Comparison of ENCODE assay signal across 32 cellular contexts in the genomic region with DNA sequence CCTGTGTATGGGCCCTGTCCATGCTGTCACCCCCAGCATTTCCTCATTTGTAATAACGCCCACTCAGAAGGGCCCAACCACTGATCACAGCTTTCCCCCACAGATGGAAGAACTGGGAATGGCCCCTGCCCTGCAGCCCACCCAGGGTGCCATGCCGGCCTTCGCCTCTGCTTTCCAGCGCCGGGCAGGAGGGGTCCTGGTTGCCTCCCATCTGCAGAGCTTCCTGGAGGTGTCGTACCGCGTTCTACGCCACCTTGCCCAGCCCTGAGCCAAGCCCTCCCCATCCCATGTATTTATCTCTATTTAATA. TPM values are rescaled to one million over a fixed set of nuclear protein-coding genes. Genes with fewer than 3 reads are reported as not detected.
DNase-seq lines count a peak whose midpoint lies in the region; ATAC-seq and TF ChIP-seq lines count a peak whose summit lies in the region.
"Had no signal": no experiment of that assay in that cellular context is flagged by ENCODE, and none has a peak within 500 bp of the region (broad histone marks: within the 10 kb centered on the region; RNA-seq: fewer than 3 reads in every experiment).

No MANE protein-coding gene starts in this region.

- BruUV-seq in Caco-2 (replicated peaks; lab: Mats Ljungman, UMichigan), result no TSS peak

- H3K36me3 Mint-ChIP-seq in Caco-2 (ENCODE audit: insufficient read depth, unreplicated experiment) (peaks cover 27% of the 10 kb centered on the region), nephron (ENCODE audit: low read depth) (peaks cover 20% of the 10 kb centered on the region)
- H3K36me3 Mint-ChIP-seq in stimulated activated memory B cell treated with anti-CD40 and anti-IgM and Interleukin-4, amounts not matched to agents 10 μg/mL and 1 μg/mL and 100 μg/mL, for 72 hours, result peaks cover 34% of the 10 kb centered on the region

- H3K27me3 Mint-ChIP-seq in Caco-2 (ENCODE audit: insufficient read depth, unreplicated experiment) (no peaks in the 10 kb centered on the region), nephron (ENCODE audit: low read depth) (peaks cover 13% of the 10 kb centered on the region)
- H3K27me3 Mint-ChIP-seq in stimulated activated memory B cell treated with anti-CD40 and anti-IgM and Interleukin-4, amounts not matched to agents 10 μg/mL and 1 μg/mL and 100 μg/mL, for 72 hours, result peaks cover 11% of the 10 kb centered on the region

- no peak for TF ChIP-seq POLR2A in stomach (IDR thresholded peaks at IDR 0.05)

- CTCF ChIA-PET in Caco-2 (lab: Charles Lee) (interaction anchor here (1.8 kb wide), 1 partner anchor 11 kb away, joined by 9 read pairs; no protein-coding TSS in a partner anchor), RWPE1 (lab: Yijun Ruan, JAX) (interaction anchor here (4.1 kb wide), 1 partner anchor 10 kb away, joined by 57 read pairs; no protein-coding TSS in a partner anchor)

- no peak for TF ChIP-seq EP300 in stomach (IDR thresholded peaks at IDR 0.05)

- H3K9me3 Mint-ChIP-seq in Caco-2 (ENCODE audit: unreplicated experiment), result no peaks in the 10 kb centered on the region
- H3K9me3 Mint-ChIP-seq in nephron, result no peaks in the 10 kb centered on the region
- H3K9me3 Mint-ChIP-seq in stimulated activated memory B cell treated with anti-CD40 and anti-IgM and Interleukin-4, amounts not matched to agents 10 μg/mL and 1 μg/mL and 100 μg/mL, for 72 hours, result no peaks in the 10 kb centered on the region
- H3K9me3 Mint-ChIP-seq: activated B cell treated with CpG ODN at 0.5 μM for 24 hours; activated naive CD8-positive, alpha-beta T cell treated with anti-CD3 and anti-CD28 coated beads, Interleukin-2, amount 10 ng/mL, durations not matched to agents 7 days and 5 days; activated T-cell treated with anti-CD3 and anti-CD28 coated beads, Interleukin-2, amount 50 U/mL, for 24 hours; CD8-positive, alpha-beta memory T cell; neural crest cell had no signal

- peak overlapping the region; percentile 22 for H3K27ac Mint-ChIP-seq in Caco-2 (ENCODE audit: unreplicated experiment)
- peak overlapping the region in 2 of 3 experiments; percentile 55 to 92 for H3K27ac Mint-ChIP-seq in nephron
- H3K27ac Mint-ChIP-seq in stimulated activated memory B cell treated with anti-CD40 and anti-IgM and Interleukin-4, amounts not matched to agents 10 μg/mL and 1 μg/mL and 100 μg/mL, for 72 hours, result no peak overlapping the region
- H3K27ac Mint-ChIP-seq: activated B cell treated with CpG ODN at 0.5 μM for 24 hours; activated naive CD8-positive, alpha-beta T cell treated with anti-CD3 and anti-CD28 coated beads, Interleukin-2, amount 10 ng/mL, durations not matched to agents 7 days and 5 days; activated T-cell treated with anti-CD3 and anti-CD28 coated beads, Interleukin-2, amount 50 U/mL, for 24 hours; B cell had no signal

- H3K4me3 Mint-ChIP-seq in Caco-2 (ENCODE audit: unreplicated experiment) (no peak overlapping the region), nephron (peak overlapping the region in 1 of 3 experiments; percentile 29)
- H3K4me3 Mint-ChIP-seq in stimulated activated memory B cell treated with anti-CD40 and anti-IgM and Interleukin-4, amounts not matched to agents 10 μg/mL and 1 μg/mL and 100 μg/mL, for 72 hours, result no peak overlapping the region
- H3K4me3 Mint-ChIP-seq: activated B cell treated with CpG ODN at 0.5 μM for 24 hours; activated naive CD8-positive, alpha-beta T cell treated with anti-CD3 and anti-CD28 coated beads, Interleukin-2, amount 10 ng/mL, durations not matched to agents 7 days and 5 days; activated T-cell treated with anti-CD3 and anti-CD28 coated beads, Interleukin-2, amount 50 U/mL, for 24 hours; B cell; neural crest cell had no signal

- H3K4me3 ChIP-seq in Caco-2 (ENCODE audit: low read depth, low read length), result no peak overlapping the region
- H3K4me3 ChIP-seq in stomach, result peak overlapping the region in 1 of 4 donors; percentile 11
- H3K4me3 ChIP-seq: ascending aorta, cardiac muscle cell, colonic mucosa, right lobe of liver had no signal

- H3K27ac ChIP-seq in RWPE1 (peak overlapping the region; percentile 99), stomach (peak overlapping the region in 3 of 5 donors; percentile 62 to 77 (median 69))
- H3K27ac ChIP-seq: ascending aorta, cardiac muscle cell, colonic mucosa had no signal

- peaks cover 19% of the 10 kb centered on the region for H3K4me1 ChIP-seq in Caco-2
- H3K4me1 ChIP-seq in stomach, result peaks cover 52 to 79% (median 59%) of the 10 kb centered on the region in 4 donors
- H3K4me1 ChIP-seq: right lobe of liver had no signal

- H3K27me3 ChIP-seq in Caco-2 (replicated peaks; ENCODE audit: control insufficient read depth, insufficient read depth, low read length) (no peaks in the 10 kb centered on the region), stomach (no peaks in the 10 kb centered on the region)
- H3K27me3 ChIP-seq: ascending aorta, cardiac muscle cell, colonic mucosa, right lobe of liver had no signal

- DNase-seq in Caco-2 (no peak), RWPE1 (ENCODE audit: low spot score) (no peak), stomach (no peak), NCI-H524 treated with DMSO at 0.1 percent for 48 hours (lab: John Stamatoyannopoulos, UW) (no peak), NCI-H2196 treated with DMSO at 0.1 percent for 48 hours (lab: John Stamatoyannopoulos, UW; ENCODE audit: unreplicated experiment) (no peak)
- DNase-seq: ACHN; activated B cell treated with CpG ODN at 0.5 μM for 24 hours; activated CD4-positive, alpha-beta T cell treated with anti-CD3 and anti-CD28 coated beads, Interleukin-2, amount 50 U/mL, for 1 hour; activated gamma-delta T cell; activated naive CD8-positive, alpha-beta T cell treated with anti-CD3 and anti-CD28 coated beads, Interleukin-2, amount 10 ng/mL, durations not matched to agents 7 days and 5 days; activated T-cell treated with anti-CD3 and anti-CD28 coated beads, Interleukin-2, amount 50 U/mL, for 24 hours; CD8-positive, alpha-beta memory T cell; colonic mucosa; DMS153; effector CD4-positive, alpha-beta T cell; HCEC 1CT; mesendoderm; NCI-H1417 treated with DMSO at 0.1 percent for 48 hours; NCI-H2029 treated with DMSO at 0.1 percent for 48 hours; NCI-H69; right lobe of liver; stimulated activated CD4-positive, alpha-beta T cell treated with anti-CD3 and anti-CD28 coated beads, Interleukin-4, amount 100 ng/mL, for 24 hours had no signal

- TF ChIP-seq CTCF in Caco-2 (IDR thresholded peaks at IDR 0.05; ENCODE audit: insufficient read depth in 1 of 2, low read depth in 1 of 2, low read length in 1 of 2, severe bottlenecking in 1 of 2, unreplicated experiment in 1 of 2) (no peak), RWPE1 (conservative IDR thresholded peaks at IDR 0.05; ENCODE audit: low read depth) (no peak), nephron (IDR thresholded peaks at IDR 0.05; ENCODE audit: unreplicated experiment in 3 of 3) (no peak), stomach (IDR thresholded peaks at IDR 0.05) (no peak)

- no peaks in the 10 kb centered on the region; the same call in none of the 2 replicates for H3K36me3 ChIP-seq in Caco-2 (ENCODE audit: control insufficient read depth, insufficient read depth, low read length)
- H3K36me3 ChIP-seq in stomach, result peaks cover 16 to 30% (median 24%) of the 10 kb centered on the region in 4 donors
- H3K36me3 ChIP-seq: colonic mucosa had no signal

- intact Hi-C loops in Caco-2 (cut with micrococcal nuclease; ENCODE audit: unreplicated experiment) (no loop called here), stomach (cut with DNase I; ENCODE audit: low total_unique reads) (loop anchor here (10.0 kb wide), 1 partner anchor 148 kb away; no protein-coding TSS in a partner anchor)

- H3K9me3 ChIP-seq in Caco-2 (no peaks in the 10 kb centered on the region), stomach (no peaks in the 10 kb centered on the region)
- H3K9me3 ChIP-seq: ascending aorta, colonic mucosa, right lobe of liver had no signal

- 80 to 91% (median 86%) methylated on average over 8 to 9 of the region's 9 CpGs for WGBS in stomach, 5 donors

- ATAC-seq in stimulated activated memory B cell treated with anti-CD40 and anti-IgM and Interleukin-4, amounts not matched to agents 10 μg/mL and 1 μg/mL and 100 μg/mL, for 72 hours, result no peak
- ATAC-seq: Panc1, right lobe of liver had no signal

- POLR2A ChIA-PET in Caco-2 (lab: Charles Lee) (no interaction called here), RWPE1 (lab: Yijun Ruan, JAX; ENCODE audit: low non-redundant PET) (no interaction called here)

- H3K4me1 Mint-ChIP-seq in Caco-2 (ENCODE audit: low read depth, unreplicated experiment) (no peaks in the 10 kb centered on the region), nephron (peaks cover 57% of the 10 kb centered on the region)
- peaks cover 8% of the 10 kb centered on the region for H3K4me1 Mint-ChIP-seq in stimulated activated memory B cell treated with anti-CD40 and anti-IgM and Interleukin-4, amounts not matched to agents 10 μg/mL and 1 μg/mL and 100 μg/mL, for 72 hours
- H3K4me1 Mint-ChIP-seq: B cell had no signal

RNA-seq across cellular contexts. Expression of gene CSF3, which starts 1.4 kb away (rescaled TPM):
- total RNA-seq in Caco-2 (2022), result not detected in 2 replicates
- 1 to 10 TPM in 2 of 5 donors, under 1 TPM in 1, not detected in 2; 0.55 to 1.7 (median 1.2) TPM for total RNA-seq in stomach
- 10 to 100 TPM in 1 of 3 donors, 1 to 10 TPM in 2; 1.4 to 16.2 (median 4.0) TPM for polyA plus RNA-seq in stomach
- total RNA-seq: activated B cell treated with CpG ODN at 0.5 μM for 24 hours; activated naive CD8-positive, alpha-beta T cell treated with anti-CD3 and anti-CD28 coated beads, Interleukin-2, amount 10 ng/mL, durations not matched to agents 7 days and 5 days; B cell; cardiac muscle cell; CD8-positive, alpha-beta memory T cell; HepG2; neural crest cell; temporal lobe had no signal
- polyA plus RNA-seq: cardiac muscle cell; CD8-positive, alpha-beta memory T cell had no signal

RNA-seq across cellular contexts. Expression of gene PSMD3, which starts 36.0 kb away (rescaled TPM):
- 179 and 195 TPM in 2 replicates for total RNA-seq in Caco-2 (2022)
- total RNA-seq in stomach, result 100 to 1,000 TPM in 1 of 5 donors, 10 to 100 TPM in 4; 13.4 to 140 (median 41.7) TPM
- polyA plus RNA-seq in stomach, result 10 to 100 TPM; 45.9 to 53.8 (median 51.2) TPM

RNA-seq across cellular contexts. Expression of gene MED24, which starts 37.6 kb away (rescaled TPM):
- total RNA-seq in Caco-2 (2022) (119 and 122 TPM in 2 replicates), stomach (100 to 1,000 TPM in 2 of 5 donors, 10 to 100 TPM in 3; 55.4 to 336 (median 91.6) TPM)
- polyA plus RNA-seq in stomach, result 10 to 100 TPM; 24.1 to 49.5 (median 32.7) TPM

RNA-seq across cellular contexts. Expression of gene THRA, which starts 46.1 kb away (rescaled TPM):
- 27.3 and 29.3 TPM in 2 replicates for total RNA-seq in Caco-2 (2022)
- 10 to 100 TPM; 21.1 to 52.2 (median 38.4) TPM for total RNA-seq in stomach
- 10 to 100 TPM; 21.4 to 37.0 (median 26.4) TPM for polyA plus RNA-seq in stomach

RNA-seq across cellular contexts. Expression of gene GSDMA, which starts 53.8 kb away (rescaled TPM):
- not detected in 2 replicates for total RNA-seq in Caco-2 (2022)
- not detected for total RNA-seq in stomach
- polyA plus RNA-seq in stomach, result under 1 TPM in 2 of 3 donors, not detected in 1; 0.08 to 0.92 TPM
- total RNA-seq: activated B cell treated with CpG ODN at 0.5 μM for 24 hours; ascending aorta; B cell; cardiac muscle cell; CD8-positive, alpha-beta memory T cell; glomerular endothelial cell; HepG2; neural crest cell had no signal
- polyA plus RNA-seq: cardiac muscle cell, HepG2 had no signal
